21 cellular contexts compared by ENCODE assay signal in genomic region chr5:88051148-88051547, GRCh38.
A peak's percentile ranks its signal among the peaks of the same experiment; 100 is the strongest.
DNase-seq lines count a peak whose midpoint lies in the region; ATAC-seq, FAIRE-seq and TF ChIP-seq lines count a peak whose summit lies in the region.
"Had no signal": no experiment of that assay in that cellular context is flagged by ENCODE, and none has a peak within 500 bp of the region (broad histone marks: within the 10 kb centered on the region; RNA-seq: fewer than 3 reads in every experiment).

No MANE protein-coding gene starts in this region.

- intact Hi-C loops in PC-9 (cut with micrococcal nuclease; ENCODE audit: unreplicated experiment) = no loop called here

- H3K9me3 Mint-ChIP-seq in stimulated activated naive B cell treated with anti-CD40 and anti-IgM and Interleukin-4, amounts not matched to agents 10 μg/mL and 1 μg/mL and 100 μg/mL, for 72 hours = peaks cover 0 to 3% of the 10 kb centered on the region in 2 donors
- no peaks in the 10 kb centered on the region for H3K9me3 Mint-ChIP-seq in mesothelial cell of epicardium

- H3K27ac Mint-ChIP-seq in stimulated activated naive B cell treated with anti-CD40 and anti-IgM and Interleukin-4, amounts not matched to agents 10 μg/mL and 1 μg/mL and 100 μg/mL, for 72 hours = no peak overlapping the region
- H3K27ac Mint-ChIP-seq in mesothelial cell of epicardium = no peak overlapping the region
- H3K27ac Mint-ChIP-seq: CD4-positive, CD25-positive, alpha-beta regulatory T cell; CD8-positive, alpha-beta T cell; HFFc6 had no signal

- H3K36me3 Mint-ChIP-seq in stimulated activated naive B cell treated with anti-CD40 and anti-IgM and Interleukin-4, amounts not matched to agents 10 μg/mL and 1 μg/mL and 100 μg/mL, for 72 hours = no peaks in the 10 kb centered on the region
- H3K36me3 Mint-ChIP-seq in mesothelial cell of epicardium = no peaks in the 10 kb centered on the region
- H3K36me3 Mint-ChIP-seq: CD4-positive, CD25-positive, alpha-beta regulatory T cell; CD8-positive, alpha-beta T cell had no signal

- no peak for ATAC-seq in stimulated activated naive B cell treated with anti-CD40 and anti-IgM and Interleukin-4, amounts not matched to agents 10 μg/mL and 1 μg/mL and 100 μg/mL, for 72 hours (replicated peaks)
- ATAC-seq: CD8-positive, alpha-beta T cell; GM12878 had no signal

- no peak overlapping the region for H2AFZ ChIP-seq in PC-9
- no peak overlapping the region for H2AFZ ChIP-seq in osteoblast (ENCODE audit: low read length)

- POLR2A ChIA-PET in PC-9 (lab: Charles Lee; ENCODE audit: unreplicated experiment) = no interaction called here

- H3K27ac ChIP-seq in HUES48 (ENCODE audit: low read depth, low read length) = no peak overlapping the region
- no peak overlapping the region for H3K27ac ChIP-seq in PC-9
- H3K27ac ChIP-seq in osteoblast (ENCODE audit: low read depth, low read length) = no peak overlapping the region

- H3K4me3 ChIP-seq in HUES48 (ENCODE audit: low read depth, low read length) = peak overlapping the region; percentile 36; the same call in 1 of the 2 replicates
- no peak overlapping the region for H3K4me3 ChIP-seq in PC-9
- H3K4me3 ChIP-seq in osteoblast (ENCODE audit: insufficient read depth, low read length) = no peak overlapping the region
- H3K4me3 ChIP-seq: GM12878, HAP-1 had no signal

- H4K20me1 ChIP-seq in PC-9 (ENCODE audit: insufficient read depth) = no peaks in the 10 kb centered on the region
- no peaks in the 10 kb centered on the region for H4K20me1 ChIP-seq in osteoblast (ENCODE audit: insufficient read depth, low read length)

- H3K4me2 ChIP-seq in PC-9 (peak overlapping the region; percentile 67; the same call in 1 of the 2 replicates), osteoblast (ENCODE audit: insufficient read depth, low read length) (no peak overlapping the region)

- no peaks in the 10 kb centered on the region for H3K36me3 ChIP-seq in HUES48 (ENCODE audit: control insufficient read depth, insufficient read depth, low read length)
- no peaks in the 10 kb centered on the region for H3K36me3 ChIP-seq in PC-9 (ENCODE audit: low read depth)
- H3K36me3 ChIP-seq in osteoblast (ENCODE audit: insufficient read depth, low read length) = no peaks in the 10 kb centered on the region
- H3K36me3 ChIP-seq: HAP-1 had no signal

- no peaks in the 10 kb centered on the region for H3K9me2 ChIP-seq in PC-9 (ENCODE audit: insufficient read depth)

- CTCF ChIA-PET in PC-9 (lab: Charles Lee) = no interaction called here

- H3K4me1 Mint-ChIP-seq in stimulated activated naive B cell treated with anti-CD40 and anti-IgM and Interleukin-4, amounts not matched to agents 10 μg/mL and 1 μg/mL and 100 μg/mL, for 72 hours = no peaks in the 10 kb centered on the region
- no peaks in the 10 kb centered on the region for H3K4me1 Mint-ChIP-seq in mesothelial cell of epicardium
- H3K4me1 Mint-ChIP-seq: CD4-positive, CD25-positive, alpha-beta regulatory T cell had no signal

- H3K27me3 Mint-ChIP-seq in stimulated activated naive B cell treated with anti-CD40 and anti-IgM and Interleukin-4, amounts not matched to agents 10 μg/mL and 1 μg/mL and 100 μg/mL, for 72 hours = no peaks in the 10 kb centered on the region
- H3K27me3 Mint-ChIP-seq in mesothelial cell of epicardium (ENCODE audit: low read depth) = no peaks in the 10 kb centered on the region
- H3K27me3 Mint-ChIP-seq: CD4-positive, CD25-positive, alpha-beta regulatory T cell had no signal

- no peaks in the 10 kb centered on the region for H3F3A ChIP-seq in PC-9 (ENCODE audit: insufficient read depth, low read depth)

- H3K79me2 ChIP-seq in PC-9 (ENCODE audit: low read depth) = no peaks in the 10 kb centered on the region
- H3K79me2 ChIP-seq in osteoblast (ENCODE audit: insufficient read depth, low read length) = no peaks in the 10 kb centered on the region

- H3K27me3 ChIP-seq in HUES48 (ENCODE audit: control insufficient read depth, insufficient read depth, low read length) = no peaks in the 10 kb centered on the region
- H3K27me3 ChIP-seq in PC-9 (ENCODE audit: insufficient read depth, low read depth) = no peaks in the 10 kb centered on the region
- H3K27me3 ChIP-seq in osteoblast (ENCODE audit: insufficient read depth, low read length) = no peaks in the 10 kb centered on the region

- TF ChIP-seq CTCF in PC-9 (conservative IDR thresholded peaks at IDR 0.05) = no peak
- no peak for TF ChIP-seq CTCF in osteoblast (IDR thresholded peaks at IDR 0.05; ENCODE audit: extremely low read depth, low read depth, low read length)
- no peak for TF ChIP-seq CTCF in mesothelial cell of epicardium (IDR thresholded peaks at IDR 0.05; ENCODE audit: unreplicated experiment)

- no peak overlapping the region for H3K9ac ChIP-seq in HUES48 (ENCODE audit: low read depth, low read length)

- DNase-seq in PC-9 = no peak
- DNase-seq in frontal cortex (ENCODE audit: low spot score in 2 of 2) = no peak
- peak; percentile 30 for DNase-seq in osteoblast (ENCODE audit: insufficient read length, low spot score, missing footprints)
- DNase-seq in HuH-7.5 (ENCODE audit: low spot score) = no peak
- DNase-seq in stimulated activated naive B cell treated with anti-CD40 and anti-IgM and Interleukin-4, amounts not matched to agents 10 μg/mL and 1 μg/mL and 100 μg/mL, for 72 hours = no peak
- no peak for DNase-seq in mesothelial cell of epicardium (ENCODE audit: low spot score in 2 of 2, unreplicated experiment in 2 of 2)
- DNase-seq in SIG-M5 treated with dmso at 0.1 percent for 504 hours (lab: John Stamatoyannopoulos, UW; ENCODE audit: unreplicated experiment) = no peak
- DNase-seq: C1 segment of cervical spinal cord; Caco-2; CD4-positive, CD25-positive, alpha-beta regulatory T cell; CD8-positive, alpha-beta T cell; DMS153; DND-41; GDM1; GOT3; HFFc6 had no signal

- peak; percentile 17 for FAIRE-seq in frontal cortex (lab: Jason Lieb, UNC)
- FAIRE-seq: GM12878, GM19239, H54 had no signal

- H3K4me1 ChIP-seq in HUES48 (ENCODE audit: control insufficient read depth, insufficient read depth, low read length) (peaks cover 29% of the 10 kb centered on the region), PC-9 (replicated peaks; ENCODE audit: insufficient read depth) (peaks cover 14% of the 10 kb centered on the region; the same call in 1 of the 2 replicates), osteoblast (ENCODE audit: insufficient read depth, low read length) (no peaks in the 10 kb centered on the region)
- H3K4me1 ChIP-seq: Caco-2 had no signal

- H3K9me3 ChIP-seq in HUES48 (ENCODE audit: control insufficient read depth, insufficient read depth, low read length) = no peaks in the 10 kb centered on the region
- no peaks in the 10 kb centered on the region for H3K9me3 ChIP-seq in PC-9 (ENCODE audit: insufficient read depth, low read depth)
- no peaks in the 10 kb centered on the region for H3K9me3 ChIP-seq in osteoblast (ENCODE audit: low read depth, low read length)
- H3K9me3 ChIP-seq: Caco-2, HAP-1 had no signal

- H3K4me3 Mint-ChIP-seq in stimulated activated naive B cell treated with anti-CD40 and anti-IgM and Interleukin-4, amounts not matched to agents 10 μg/mL and 1 μg/mL and 100 μg/mL, for 72 hours = no peak overlapping the region
- no peak overlapping the region for H3K4me3 Mint-ChIP-seq in mesothelial cell of epicardium
- H3K4me3 Mint-ChIP-seq: CD4-positive, CD25-positive, alpha-beta regulatory T cell; CD8-positive, alpha-beta T cell; HFFc6 had no signal

- no TSS peak for BruUV-seq in PC-9 (replicated peaks; lab: Mats Ljungman, UMichigan)
